ENCODE assay signal across 35 cellular contexts in the genomic region with DNA sequence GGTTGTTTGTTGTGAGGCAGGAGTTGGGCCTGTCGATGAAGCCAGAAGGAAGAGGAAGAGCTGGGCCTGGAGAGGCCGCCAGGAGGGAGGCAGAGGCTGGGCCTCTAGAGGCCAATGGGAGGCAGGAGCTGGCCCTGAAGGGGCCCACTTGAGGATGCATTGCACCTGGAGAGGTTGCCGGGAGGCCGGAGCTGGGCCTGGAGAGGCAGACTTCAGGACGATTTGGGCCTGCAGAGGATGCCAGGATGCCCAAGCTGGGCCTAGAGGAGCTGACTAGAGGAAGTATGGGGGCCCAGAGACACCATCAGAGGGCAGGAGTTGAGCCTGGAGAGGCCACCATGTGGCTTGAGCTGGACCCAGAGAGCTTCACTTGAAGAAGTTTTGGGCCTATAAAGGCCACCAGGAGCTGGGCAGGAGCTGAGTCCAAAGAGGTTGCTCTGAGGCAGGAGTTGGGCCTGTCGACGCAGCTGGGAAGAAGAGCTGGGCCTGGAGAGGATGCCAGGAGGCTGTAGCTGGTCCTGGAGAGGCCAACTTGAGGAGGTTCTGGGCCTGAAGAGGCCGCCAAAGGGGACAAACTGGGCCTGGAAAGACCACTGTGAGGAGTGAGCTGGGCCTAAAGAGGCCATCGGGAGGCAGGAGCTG. TPM values are rescaled to one million over a fixed set of nuclear protein-coding genes. Genes with fewer than 3 reads are reported as not detected.
"Had no signal": no experiment of that assay in that cellular context is flagged by ENCODE, and none has a peak within 500 bp of the region (broad histone marks: within the 10 kb centered on the region; RNA-seq: fewer than 3 reads in every experiment).

No MANE protein-coding gene starts in this region.

- H3K4me1 Mint-ChIP-seq: endodermal cell, memory B cell had no signal

- FAIRE-seq: endometrium, endothelial cell of umbilical vein, islet of Langerhans, keratinocyte had no signal

- H3K27me3 ChIP-seq: colonic mucosa, esophagus squamous epithelium, gastrocnemius medialis, heart right ventricle, left lung had no signal

- H3K36me3 ChIP-seq: colonic mucosa, esophagus squamous epithelium, gastrocnemius medialis, heart right ventricle, left lung, lower lobe of right lung had no signal

- H3K27ac Mint-ChIP-seq: dendritic cell treated with granulocyte-macrophage colony-stimulating factor and Interleukin-4, amounts not matched to agents 40 ng/mL and 50 ng/mL, for 4 days; effector memory CD8-positive, alpha-beta T cell; endodermal cell; memory B cell had no signal

- ATAC-seq: effector memory CD8-positive, alpha-beta T cell; gastrocnemius medialis; heart right ventricle; left lung; left ventricle myocardium superior; lower lobe of right lung had no signal

- H3K4me3 ChIP-seq: colonic mucosa, esophagus squamous epithelium, gastrocnemius medialis, heart right ventricle, left lung, lower lobe of right lung had no signal

- H3K36me3 Mint-ChIP-seq: memory B cell had no signal

- DNase-seq: cerebellar nuclear complex; colonic mucosa; cortex of kidney; effector CD8-positive, alpha-beta T cell; effector memory CD8-positive, alpha-beta T cell; endodermal cell; esophagus squamous epithelium; foreskin fibroblast; foreskin melanocyte; gastrocnemius medialis; glutamatergic neuron; head of caudate nucleus; heart right ventricle; hippocampal formation; kidney glomerular epithelial cell; left lung; left ventricle myocardium superior; lower lobe of right lung; mesendoderm; midbrain had no signal

- H3K27ac ChIP-seq: colonic mucosa, esophagus squamous epithelium, gastrocnemius medialis, heart right ventricle, left lung, lower lobe of right lung had no signal

- H3K27me3 Mint-ChIP-seq: dendritic cell treated with granulocyte-macrophage colony-stimulating factor and Interleukin-4, amounts not matched to agents 40 ng/mL and 50 ng/mL, for 4 days; effector memory CD8-positive, alpha-beta T cell; memory B cell had no signal

- H3K4me3 Mint-ChIP-seq: dendritic cell treated with granulocyte-macrophage colony-stimulating factor and Interleukin-4, amounts not matched to agents 40 ng/mL and 50 ng/mL, for 4 days; effector memory CD8-positive, alpha-beta T cell; endodermal cell; memory B cell had no signal

- H3K9me3 ChIP-seq: colonic mucosa, gastrocnemius medialis, lower lobe of right lung had no signal

- H3K4me1 ChIP-seq: colonic mucosa, esophagus squamous epithelium, gastrocnemius medialis, heart right ventricle, left lung, lower lobe of right lung had no signal

RNA-seq across cellular contexts. Expression of a gene that starts 39.0 kb away (rescaled TPM):
- total RNA-seq: chondrocyte, colonic mucosa, dermis microvascular lymphatic vessel endothelial cell, endodermal cell, endothelial cell of umbilical vein, epithelial cell of proximal tubule, esophagus squamous epithelium, gastrocnemius medialis, glomerular endothelial cell, heart right ventricle, left lung, left ventricle myocardium superior, lower leg skin, lower lobe of right lung, lung microvascular endothelial cell, mononuclear cell, mucosa of gallbladder had no signal
- polyA plus RNA-seq: endothelial cell of umbilical vein, esophagus, heart right ventricle, keratinocyte had no signal
